Comparison of ENCODE assay signal across 20 cellular contexts in genomic region chr5:150206076-150206779, GRCh38. TPM values are rescaled to one million over a fixed set of nuclear protein-coding genes. Genes with fewer than 3 reads are reported as not detected.
DNase-seq lines count a peak whose midpoint lies in the region; ATAC-seq and TF ChIP-seq lines count a peak whose summit lies in the region.
"Had no signal": no experiment of that assay in that cellular context is flagged by ENCODE, and none has a peak within 500 bp of the region (broad histone marks: within the 10 kb centered on the region; RNA-seq: fewer than 3 reads in every experiment).

No MANE protein-coding gene starts in this region.

- peaks cover 6% of the 10 kb centered on the region; the same call in 1 of the 2 replicates for H3K9me1 ChIP-seq in IMR-90 (ENCODE audit: insufficient read depth, low read length)

- H3K9me3 ChIP-seq in IMR-90 (ENCODE audit: control insufficient read depth, insufficient read depth, low read length) (no peaks in the 10 kb centered on the region), endodermal cell (ENCODE audit: control insufficient read depth, low read length) (no peaks in the 10 kb centered on the region)

- peak overlapping the region; percentile 8; the same call in 1 of the 2 replicates for H3K4ac ChIP-seq in IMR-90 (ENCODE audit: low read depth, low read length)

- H3K27me3 ChIP-seq in IMR-90 (ENCODE audit: control insufficient read depth, insufficient read depth, low read length) (no peaks in the 10 kb centered on the region; the same call in 1 of the 2 replicates), endodermal cell (ENCODE audit: control insufficient read depth, insufficient read depth, low read length, poor library complexity, severe bottlenecking) (no peaks in the 10 kb centered on the region)

- H3K36me3 Mint-ChIP-seq in endodermal cell (ENCODE audit: low read depth): no peaks in the 10 kb centered on the region

- H3K4me1 ChIP-seq in IMR-90 (ENCODE audit: control insufficient read depth, insufficient read depth, low read length): peaks cover 11% of the 10 kb centered on the region
- no peaks in the 10 kb centered on the region for H3K4me1 ChIP-seq in endodermal cell (ENCODE audit: control insufficient read depth, insufficient read depth, low read length)

- H3K9ac ChIP-seq in IMR-90 (ENCODE audit: low read depth, low read length) (no peak overlapping the region), endodermal cell (ENCODE audit: extremely low read depth, low read length, poor library complexity, severe bottlenecking) (no peak overlapping the region)
- H3K9ac ChIP-seq: GM23248 had no signal

- intact Hi-C loops in IMR-90 (cut with micrococcal nuclease): no loop called here

- H2BK120ac ChIP-seq in IMR-90 (ENCODE audit: low read depth, low read length): no peak overlapping the region

- in situ Hi-C loops in IMR-90 (cut with MboI; ENCODE audit: low sequenced_read_pairs): loop anchor here (5.0 to 25.0 kb wide), 2 partner anchors 34 to 569 kb away; no protein-coding TSS in a partner anchor

- no peaks in the 10 kb centered on the region for H4K20me1 ChIP-seq in IMR-90 (ENCODE audit: insufficient read depth, low read length)

- no peak overlapping the region for H3K18ac ChIP-seq in IMR-90 (ENCODE audit: low read depth, low read length)

- H3K56ac ChIP-seq in IMR-90 (ENCODE audit: extremely low read depth, insufficient read depth, low read length): no peak overlapping the region

- no peak overlapping the region for H4K8ac ChIP-seq in IMR-90 (ENCODE audit: low read depth in 2 of 2, low read length in 2 of 2)

- POLR2A ChIA-PET in IMR-90 (lab: Charles Lee; ENCODE audit: unreplicated experiment): no interaction called here

- DNase-seq in ELF-1 (ENCODE audit: low read depth, low spot score) (peak; percentile 31), IMR-90 (no peak), NCI-H226 (peak; percentile 30), endodermal cell (no peak), NCI-H1694 treated with DMSO at 0.1 percent for 48 hours (lab: John Stamatoyannopoulos, UW) (no peak), NCI-H82 treated with DMSO at 0.1 percent for 48 hours (lab: John Stamatoyannopoulos, UW; ENCODE audit: unreplicated experiment) (no peak), NCI-H524 (lab: John Stamatoyannopoulos, UW) (no peak)
- DNase-seq: C1 segment of cervical spinal cord, COR-L47, DMS153, GM23248, NCI-H1092, NCI-H446 treated with DMSO at 0.1 percent for 48 hours, NCI-H774 had no signal

- H3K14ac ChIP-seq in IMR-90 (replicated peaks; ENCODE audit: low read depth, low read length): no peak overlapping the region

- no peak for TF ChIP-seq POLR2A in IMR-90 (IDR thresholded peaks at IDR 0.05; ENCODE audit: low read depth, low read length)

- no peak overlapping the region for H2AK9ac ChIP-seq in IMR-90 (replicated peaks; ENCODE audit: low read depth, low read length, poor library complexity)

- no peak overlapping the region for H3K27ac Mint-ChIP-seq in endodermal cell
- H3K27ac Mint-ChIP-seq: T-helper 1 cell treated with Interleukin-12 subunit alpha and Interleukin-12 subunit beta and Interleukin-4 antibody, amounts not matched to agents 30 μg/mL and 1 μg/mL, for 36 hours had no signal

- TF ChIP-seq RAD21 in IMR-90 (IDR thresholded peaks at IDR 0.05; ENCODE audit: low read length): no peak

- no peak overlapping the region for H4K5ac ChIP-seq in IMR-90 (ENCODE audit: low read depth, low read length)

- no peaks in the 10 kb centered on the region for H3K79me1 ChIP-seq in IMR-90 (ENCODE audit: low read depth in 1 of 2, low read length in 2 of 2)

- no peak overlapping the region for H2AK5ac ChIP-seq in IMR-90 (ENCODE audit: low read depth, low read length)

- no peak overlapping the region for H3K4me2 ChIP-seq in IMR-90 (ENCODE audit: low read depth, low read length)

- no peak overlapping the region for H2BK5ac ChIP-seq in IMR-90 (ENCODE audit: low read depth, low read length, poor library complexity, severe bottlenecking)

- H3K27me3 Mint-ChIP-seq in endodermal cell (ENCODE audit: insufficient read depth): peaks cover 6% of the 10 kb centered on the region

- H3K4me1 Mint-ChIP-seq in endodermal cell: peaks cover 5% of the 10 kb centered on the region

- H3K4me3 ChIP-seq in IMR-90 (ENCODE audit: insufficient read depth, low read depth, low read length): no peak overlapping the region
- H3K4me3 ChIP-seq in endodermal cell (ENCODE audit: low read length): no peak overlapping the region
- H3K4me3 ChIP-seq: GM12878, GM23248 had no signal

- no peak for ATAC-seq in IMR-90 (ENCODE audit: low read depth)
- ATAC-seq: GM12878, Panc1, Right ventricle myocardium inferior, SK-N-SH treated with all-trans-retinoic acid at 6 μM for 48 hours had no signal

- WGBS in IMR-90 (ENCODE audit: extremely low coverage in 2 of 2, insufficient read length in 1 of 2), 2 experiments: no CpG with 5 or more reads among the region's 6 CpGs
- 85 to 89% methylated on average over 4 to 6 of the region's 6 CpGs for WGBS in endodermal cell (ENCODE audit: insufficient coverage in 1 of 2, insufficient read length in 1 of 2), 2 experiments

- H3K36me3 ChIP-seq in IMR-90 (ENCODE audit: control insufficient read depth, insufficient read depth, low read length): no peaks in the 10 kb centered on the region
- H3K36me3 ChIP-seq in endodermal cell (ENCODE audit: control insufficient read depth, insufficient read depth, low read length): no peaks in the 10 kb centered on the region

- no peaks in the 10 kb centered on the region for H3K9me3 Mint-ChIP-seq in endodermal cell
- H3K9me3 Mint-ChIP-seq: T-helper 1 cell treated with Interleukin-12 subunit alpha and Interleukin-12 subunit beta and Interleukin-4 antibody, amounts not matched to agents 30 μg/mL and 1 μg/mL, for 36 hours had no signal

- CTCF ChIA-PET in IMR-90 (lab: Yijun Ruan, JAX): interaction anchor here (0.5 to 1.5 kb wide), 5 partner anchors 12 to 70 kb away, joined by 3 to 5 read pairs (median 3); no protein-coding TSS in a partner anchor

- H2BK15ac ChIP-seq in IMR-90 (ENCODE audit: low read depth, low read length): no peak overlapping the region

- no peak overlapping the region for H2BK20ac ChIP-seq in IMR-90 (ENCODE audit: low read depth, low read length)

- dilution Hi-C loops in IMR-90 (cut with HindIII; ENCODE audit: low sequenced_read_pairs, unreplicated experiment): no loop called here

- no peak overlapping the region for H3K23ac ChIP-seq in IMR-90 (ENCODE audit: low read depth, low read length)

- H2AFZ ChIP-seq in IMR-90 (replicated peaks; ENCODE audit: low read length, poor library complexity): no peak overlapping the region
- H2AFZ ChIP-seq: GM23248 had no signal

- TF ChIP-seq CTCF in IMR-90 (conservative IDR thresholded peaks at IDR 0.05; ENCODE audit: low read depth, low read length) (no peak), endodermal cell (conservative IDR thresholded peaks at IDR 0.05) (peak; percentile 16)

- no peak overlapping the region for H4K91ac ChIP-seq in IMR-90 (ENCODE audit: insufficient read depth, low read depth, low read length)

- no peak overlapping the region for H3K27ac ChIP-seq in IMR-90 (ENCODE audit: insufficient read depth, low read length)
- no peak overlapping the region for H3K27ac ChIP-seq in endodermal cell (ENCODE audit: low read depth, low read length)
- H3K27ac ChIP-seq: GM23248, HL-60 had no signal

- H3K4me3 Mint-ChIP-seq in endodermal cell: no peak overlapping the region
- H3K4me3 Mint-ChIP-seq: T-helper 1 cell treated with Interleukin-12 subunit alpha and Interleukin-12 subunit beta and Interleukin-4 antibody, amounts not matched to agents 30 μg/mL and 1 μg/mL, for 36 hours had no signal

- no TSS peak for BruUV-seq in IMR-90 (replicated peaks; lab: Mats Ljungman, UMichigan)

TF ChIP-seq in IMR-90, 13 proteins besides CTCF, POLR2A, EP300 and RAD21:
- TF ChIP-seq USF2 (IDR thresholded peaks at IDR 0.05; ENCODE audit: low read depth, low read length): no peak

RNA-seq across cellular contexts. Expression of gene SLC6A7, which starts 16.4 kb away (rescaled TPM):
- total RNA-seq in IMR-90 (2012; rRNA removed) (under 0.01 TPM in 1 of 2 replicates, not detected in the other), endodermal cell (not detected)
- not detected in 2 replicates for polyA plus RNA-seq in IMR-90 (2012; rRNA removed)
- polyA plus RNA-seq in IMR-90 (2012; cell fraction: cytosol; rRNA removed): 0.01 TPM in 1 of 2 replicates, not detected in the other
- polyA plus RNA-seq in IMR-90 (2012; cell fraction: nucleus; rRNA removed; ENCODE audit: low replicate concordance): 0.08 and 0.16 TPM in 2 replicates
- polyA plus RNA-seq in endodermal cell (2013, experiment 1 of 2): not detected
- polyA plus RNA-seq in endodermal cell (2013, experiment 2 of 2): 0.08 TPM
- total RNA-seq: GM23248, Right ventricle myocardium inferior had no signal
- polyA plus RNA-seq: GM23248 had no signal

RNA-seq across cellular contexts. Expression of gene CDX1, which starts 39.6 kb away (rescaled TPM):
- total RNA-seq in IMR-90 (2012; rRNA removed) (0.18 TPM in 1 of 2 replicates, not detected in the other), endodermal cell (not detected)
- polyA plus RNA-seq in IMR-90 (2012; rRNA removed): 0.22 and 0.24 TPM in 2 replicates
- 0.22 and 0.56 TPM in 2 replicates for polyA plus RNA-seq in IMR-90 (2012; cell fraction: cytosol; rRNA removed)
- 0.28 and 0.41 TPM in 2 replicates for polyA plus RNA-seq in IMR-90 (2012; cell fraction: nucleus; rRNA removed; ENCODE audit: low replicate concordance)
- polyA plus RNA-seq in endodermal cell (2013, experiment 1 of 2): 0.28 TPM
- 0.33 TPM for polyA plus RNA-seq in endodermal cell (2013, experiment 2 of 2)
- total RNA-seq: GM12878, GM23248, Right ventricle myocardium inferior had no signal
- polyA plus RNA-seq: GM12878, GM23248 had no signal

RNA-seq across cellular contexts. Expression of gene PDGFRB, which starts 50.6 kb away (rescaled TPM):
- 81.9 and 108 TPM in 2 replicates for total RNA-seq in IMR-90 (2012; rRNA removed)
- 122 and 124 TPM in 2 replicates for polyA plus RNA-seq in IMR-90 (2012; rRNA removed)
- 69.9 and 116 TPM in 2 replicates for polyA plus RNA-seq in IMR-90 (2012; cell fraction: cytosol; rRNA removed)
- 238 and 330 TPM in 2 replicates for polyA plus RNA-seq in IMR-90 (2012; cell fraction: nucleus; rRNA removed; ENCODE audit: low replicate concordance)
- 1 to 10 TPM; 4.1 to 6.5 TPM for total RNA-seq in endodermal cell
- polyA plus RNA-seq in endodermal cell (2013, experiment 1 of 2): 18.6 TPM
- polyA plus RNA-seq in endodermal cell (2013, experiment 2 of 2): 22.1 TPM

Comparison
In these comparisons a context has a peak if more than half of its experiments do, and no peak if none do; other contexts are left out.
1. DNase-seq: peak in ELF-1 (single experiment) and NCI-H226 (single experiment); none in IMR-90 (single experiment), endodermal cell (single experiment), NCI-H1694 treated with DMSO at 0.1 percent for 48 hours (single experiment), NCI-H82 treated with DMSO at 0.1 percent for 48 hours (single experiment) and NCI-H524 (0 of 2).
2. RNA of gene PDGFRB, which starts 50.6 kb away (total RNA-seq): 81.9 to 108 TPM in IMR-90; 4.1 to 6.5 TPM in endodermal cell; every median in the first group is over 10 times any median in the second.